In genomic region chr19:57410748-57411671, GRCh38 we compare ENCODE assay signal across 8 cellular contexts. TPM values are rescaled to one million over a fixed set of nuclear protein-coding genes. Genes with fewer than 3 reads are reported as not detected.
DNase-seq lines count a peak whose midpoint lies in the region; TF ChIP-seq lines count a peak whose summit lies in the region.

TSS of gene ZNF17 (plus strand) at chr19:57411161. CDS start at chr19:57413616, 2,455 bp downstream.

- peak within 1 kb of the TSS; percentile 89 for H3K4me3 ChIP-seq in NB4 (ENCODE audit: low read depth, low read length)

- intact Hi-C loops in activated naive CD4-positive, alpha-beta T cell treated with anti-CD3 and anti-CD28 coated beads for 36 hours (cut with micrococcal nuclease) = loop anchor here (1.0 to 5.0 kb wide), 10 partner anchors 22 to 866 kb away; partner anchors contain the start of genes TRAPPC2B, ZNF211, ZNF547 and ZNF548

- DNase-seq in GM04504 (ENCODE audit: low read depth) = peak; percentile 79
- peak; percentile 92 for DNase-seq in HFFc6
- peak; percentile 92 for DNase-seq in NB4 (ENCODE audit: low read depth)
- DNase-seq in SK-N-DZ (ENCODE audit: low spot score) = peak; percentile 86
- peak; percentile 96 for DNase-seq in activated naive CD4-positive, alpha-beta T cell treated with anti-CD3 and anti-CD28 coated beads for 36 hours
- peak; percentile 95 for DNase-seq in germinal center (ENCODE audit: low spot score)
- peak; percentile 83 for DNase-seq in non-pigmented ciliary epithelial cell (ENCODE audit: low read depth)
- peak; percentile 39 to 96 (median 90) for DNase-seq in substantia nigra (lab: John Stamatoyannopoulos, UW)

- peak within 1 kb of the TSS; percentile 79 for H3K27ac Mint-ChIP-seq in HFFc6
- peak within 1 kb of the TSS; percentile 56 for H3K27ac Mint-ChIP-seq in activated naive CD4-positive, alpha-beta T cell treated with anti-CD3 and anti-CD28 coated beads for 36 hours

- TF ChIP-seq POLR2A in NB4 (IDR thresholded peaks at IDR 0.05; ENCODE audit: extremely low read depth, insufficient read length) = peak; percentile 48

- H3K9me3 Mint-ChIP-seq in HFFc6 = no peaks in the 10 kb centered on the region
- H3K9me3 Mint-ChIP-seq in activated naive CD4-positive, alpha-beta T cell treated with anti-CD3 and anti-CD28 coated beads for 36 hours = peaks cover 12% of the 10 kb centered on the region

- H3K27ac ChIP-seq in substantia nigra (ENCODE audit: low read depth, low read length, poor library complexity, severe bottlenecking) = peak within 1 kb of the TSS; percentile 74

- TF ChIP-seq CTCF in HFFc6 (IDR thresholded peaks at IDR 0.05) (peak; percentile 43), NB4 (IDR thresholded peaks at IDR 0.05; ENCODE audit: low read depth, low read length) (no peak)

- peaks cover 18% of the 10 kb centered on the region for H3K36me3 Mint-ChIP-seq in HFFc6 (ENCODE audit: low read depth)
- H3K36me3 Mint-ChIP-seq in activated naive CD4-positive, alpha-beta T cell treated with anti-CD3 and anti-CD28 coated beads for 36 hours (ENCODE audit: low read depth) = peaks cover 37% of the 10 kb centered on the region

- peak within 1 kb of the TSS; percentile 98 for H3K4me3 Mint-ChIP-seq in HFFc6
- H3K4me3 Mint-ChIP-seq in activated naive CD4-positive, alpha-beta T cell treated with anti-CD3 and anti-CD28 coated beads for 36 hours = peak within 1 kb of the TSS; percentile 92

- no peaks in the 10 kb centered on the region; the same call in 1 of the 2 replicates for H3K27me3 Mint-ChIP-seq in HFFc6 (ENCODE audit: insufficient read depth)
- no peaks in the 10 kb centered on the region for H3K27me3 Mint-ChIP-seq in activated naive CD4-positive, alpha-beta T cell treated with anti-CD3 and anti-CD28 coated beads for 36 hours (ENCODE audit: low read depth)

- peaks cover 19% of the 10 kb centered on the region for H3K4me1 Mint-ChIP-seq in HFFc6 (ENCODE audit: low read depth)
- H3K4me1 Mint-ChIP-seq in activated naive CD4-positive, alpha-beta T cell treated with anti-CD3 and anti-CD28 coated beads for 36 hours (ENCODE audit: low read depth) = peaks cover 19% of the 10 kb centered on the region

- CTCF ChIA-PET in activated naive CD4-positive, alpha-beta T cell treated with anti-CD3 and anti-CD28 coated beads for 36 hours (lab: Charles Lee) = no interaction called here

RNA-seq across cellular contexts. Expression of gene ZNF17, which starts in this region (rescaled TPM):
- 1 to 10 TPM; 6.4 to 8.1 (median 7.0) TPM for total RNA-seq in HFFc6 (2021; fragmentation: NEBNext Ultra II Directional; extraction: Animal tissue kit (Norgen Biotek cat#: 25700))
- polyA plus RNA-seq in SK-N-DZ (2014; cell fraction: cytosol; rRNA removed) = 4.1 and 4.8 TPM in 2 replicates
- 4.4 and 13.5 TPM in 2 replicates for polyA plus RNA-seq in SK-N-DZ (2014; cell fraction: nucleus; rRNA removed)
- 1 to 10 TPM; 4.6 to 6.3 TPM for total RNA-seq in activated naive CD4-positive, alpha-beta T cell treated with anti-CD3 and anti-CD28 coated beads for 36 hours

Comparison
In these comparisons a context has a peak if more than half of its experiments do, and no peak if none do; other contexts are left out.
1. Peak in every context shown above with its lines: DNase-seq, H3K4me3 ChIP-seq and H3K27ac ChIP-seq.